24 cellular contexts compared by ENCODE assay signal in the genomic region with DNA sequence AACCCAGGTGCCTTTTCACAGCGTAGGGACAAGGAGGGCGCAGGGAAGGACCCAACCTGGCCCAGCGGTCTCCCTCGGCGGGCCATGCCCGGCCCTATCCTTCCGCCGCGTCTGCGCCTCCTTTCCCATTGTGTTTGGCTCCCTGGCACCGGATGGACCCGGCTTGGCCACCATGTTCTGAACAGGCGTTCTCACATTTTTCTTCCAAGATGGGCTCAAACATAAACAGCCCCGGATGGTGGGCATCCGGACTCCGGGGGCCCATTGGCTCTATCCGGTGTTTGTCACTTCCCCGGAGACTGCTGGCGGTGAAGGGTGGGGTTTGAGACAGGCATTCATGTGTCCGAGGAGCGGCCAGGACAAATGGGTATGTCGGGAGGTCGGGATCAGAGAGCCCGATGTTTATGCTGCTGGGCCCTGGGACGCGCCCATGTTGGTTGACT.
DNase-seq lines count a peak whose midpoint lies in the region; ATAC-seq and TF ChIP-seq lines count a peak whose summit lies in the region.
"Had no signal": no experiment of that assay in that cellular context is flagged by ENCODE, and none has a peak within 500 bp of the region (broad histone marks: within the 10 kb centered on the region; RNA-seq: fewer than 3 reads in every experiment).

No MANE protein-coding gene starts in this region.

- no peak for TF ChIP-seq POLR2A in upper lobe of left lung (IDR thresholded peaks at IDR 0.05)

- peaks cover 5% of the 10 kb centered on the region for H3K27me3 Mint-ChIP-seq in activated naive CD8-positive, alpha-beta T cell treated with anti-CD3 and anti-CD28 coated beads, Interleukin-2, amount 10 ng/mL, durations not matched to agents 7 days and 5 days
- peaks cover 6% of the 10 kb centered on the region for H3K27me3 Mint-ChIP-seq in activated naive CD8-positive, alpha-beta T cell treated with anti-CD3 and anti-CD28 coated beads, Interleukin-2, amount 50 U/mL, for 24 hours

- H3K4me3 Mint-ChIP-seq in activated naive CD8-positive, alpha-beta T cell treated with anti-CD3 and anti-CD28 coated beads, Interleukin-2, amount 10 ng/mL, durations not matched to agents 7 days and 5 days: no peak overlapping the region
- no peak overlapping the region for H3K4me3 Mint-ChIP-seq in activated naive CD8-positive, alpha-beta T cell treated with anti-CD3 and anti-CD28 coated beads, Interleukin-2, amount 50 U/mL, for 24 hours
- H3K4me3 Mint-ChIP-seq: CD8-positive, alpha-beta memory T cell had no signal

- 97% methylated on average over 26 of the region's 26 CpGs for WGBS in mesenchymal stem cell
- WGBS in upper lobe of left lung, 2 donors: 68 to 79% methylated on average over 25 to 26 of the region's 26 CpGs

- no peak overlapping the region for H2BK120ac ChIP-seq in mesenchymal stem cell (ENCODE audit: low read depth, low read length)

- peak; percentile 19 for DNase-seq in activated naive CD8-positive, alpha-beta T cell treated with anti-CD3 and anti-CD28 coated beads, Interleukin-2, amount 10 ng/mL, durations not matched to agents 7 days and 5 days
- DNase-seq in activated naive CD8-positive, alpha-beta T cell treated with anti-CD3 and anti-CD28 coated beads, Interleukin-2, amount 50 U/mL, for 24 hours: no peak
- DNase-seq in RWPE2 (ENCODE audit: low spot score) (peak; percentile 56), mesenchymal stem cell (no peak), upper lobe of left lung (peak in 1 of 2 donors; percentile 56), Ammon's horn (ENCODE audit: low spot score) (no peak), WERI-Rb-1 (no peak)
- DNase-seq: C1 segment of cervical spinal cord; Calu3; CD8-positive, alpha-beta memory T cell; DMS153; GF-D8; IMR-90; NCI-H1105; NCI-H146; NCI-H2029; NCI-H2227 treated with DMSO at 0.1 percent for 48 hours; NCI-H510A treated with DMSO at 0.1 percent for 48 hours; NCI-H774; NK-92 treated with Interleukin-12 subunit alpha and Interleukin-12 subunit beta, amount 100 ng/mL, for 24 hours had no signal

- no peak overlapping the region for H3K4me2 ChIP-seq in mesenchymal stem cell (ENCODE audit: low read length, poor library complexity, severe bottlenecking)
- H3K4me2 ChIP-seq: KMS-11 had no signal

- no peak overlapping the region for H2AFZ ChIP-seq in mesenchymal stem cell (ENCODE audit: low read depth, low read length)

- no peak overlapping the region for H3K27ac Mint-ChIP-seq in activated naive CD8-positive, alpha-beta T cell treated with anti-CD3 and anti-CD28 coated beads, Interleukin-2, amount 10 ng/mL, durations not matched to agents 7 days and 5 days
- H3K27ac Mint-ChIP-seq in activated naive CD8-positive, alpha-beta T cell treated with anti-CD3 and anti-CD28 coated beads, Interleukin-2, amount 50 U/mL, for 24 hours: no peak overlapping the region
- H3K27ac Mint-ChIP-seq: CD8-positive, alpha-beta memory T cell had no signal

- H3K4me3 ChIP-seq in RWPE2 (ENCODE audit: severe bottlenecking) (no peak overlapping the region), mesenchymal stem cell (ENCODE audit: insufficient read depth in 1 of 2, low read depth in 1 of 2, low read length in 2 of 2) (no peak overlapping the region), upper lobe of left lung (no peak overlapping the region), WERI-Rb-1 (ENCODE audit: low read depth, low read length) (no peak overlapping the region)
- H3K4me3 ChIP-seq: SJSA1 had no signal

- H3K79me1 ChIP-seq in mesenchymal stem cell (replicated peaks; ENCODE audit: low read length, poor library complexity, severe bottlenecking): no peaks in the 10 kb centered on the region

- H2BK5ac ChIP-seq in mesenchymal stem cell (ENCODE audit: low read depth, low read length, poor library complexity, severe bottlenecking): no peak overlapping the region

- peaks cover 16% of the 10 kb centered on the region for H3K4me1 Mint-ChIP-seq in activated naive CD8-positive, alpha-beta T cell treated with anti-CD3 and anti-CD28 coated beads, Interleukin-2, amount 10 ng/mL, durations not matched to agents 7 days and 5 days
- H3K4me1 Mint-ChIP-seq in activated naive CD8-positive, alpha-beta T cell treated with anti-CD3 and anti-CD28 coated beads, Interleukin-2, amount 50 U/mL, for 24 hours: peaks cover 8% of the 10 kb centered on the region
- H3K4me1 Mint-ChIP-seq: CD8-positive, alpha-beta memory T cell had no signal

- no peaks in the 10 kb centered on the region for H3K36me3 Mint-ChIP-seq in activated naive CD8-positive, alpha-beta T cell treated with anti-CD3 and anti-CD28 coated beads, Interleukin-2, amount 10 ng/mL, durations not matched to agents 7 days and 5 days
- H3K36me3 Mint-ChIP-seq in activated naive CD8-positive, alpha-beta T cell treated with anti-CD3 and anti-CD28 coated beads, Interleukin-2, amount 50 U/mL, for 24 hours (ENCODE audit: low read depth): no peaks in the 10 kb centered on the region
- H3K36me3 Mint-ChIP-seq: CD8-positive, alpha-beta memory T cell had no signal

- peak overlapping the region; percentile 62 for H2BK15ac ChIP-seq in mesenchymal stem cell (ENCODE audit: low read depth, poor library complexity, severe bottlenecking)

- H4K91ac ChIP-seq in mesenchymal stem cell (ENCODE audit: low read length): peak overlapping the region; percentile 72

- H3K27me3 ChIP-seq in RWPE2 (ENCODE audit: insufficient read depth, poor library complexity, severe bottlenecking) (peaks cover 21% of the 10 kb centered on the region), mesenchymal stem cell (ENCODE audit: control insufficient read depth in 1 of 2, insufficient read depth in 1 of 2, low read length in 2 of 2) (peaks cover 0 to 68% of the 10 kb centered on the region in 2 experiments), upper lobe of left lung (no peaks in the 10 kb centered on the region), WERI-Rb-1 (ENCODE audit: insufficient read depth, low read depth, severe bottlenecking) (no peaks in the 10 kb centered on the region)
- H3K27me3 ChIP-seq: SJSA1 had no signal

- no peak overlapping the region for H3K9ac ChIP-seq in mesenchymal stem cell (ENCODE audit: low read length)
- H3K9ac ChIP-seq: KMS-11 had no signal

- POLR2A ChIA-PET in activated naive CD8-positive, alpha-beta T cell treated with anti-CD3 and anti-CD28 coated beads, Interleukin-2, amount 10 ng/mL, durations not matched to agents 7 days and 5 days (lab: Charles Lee): no interaction called here

- peak in 2 of 4 donors; percentile 62 to 96 for TF ChIP-seq EP300 in upper lobe of left lung (IDR thresholded peaks at IDR 0.05)

- H3K4me1 ChIP-seq in RWPE2 (ENCODE audit: insufficient read depth, poor library complexity, severe bottlenecking): no peaks in the 10 kb centered on the region
- H3K4me1 ChIP-seq in mesenchymal stem cell (ENCODE audit: control insufficient read depth, insufficient read depth, low read depth, low read length): no peaks in the 10 kb centered on the region
- H3K4me1 ChIP-seq in upper lobe of left lung: peaks cover 8 to 28% (median 22%) of the 10 kb centered on the region in 4 donors

- no peak overlapping the region for H2AK5ac ChIP-seq in mesenchymal stem cell (ENCODE audit: low read length, severe bottlenecking)

- H3K4ac ChIP-seq in mesenchymal stem cell (ENCODE audit: low read depth in 1 of 2, low read length in 2 of 2): no peak overlapping the region

- TF ChIP-seq CTCF in RWPE2 (IDR thresholded peaks at IDR 0.05; ENCODE audit: poor library complexity, severe bottlenecking): no peak
- TF ChIP-seq CTCF in upper lobe of left lung (IDR thresholded peaks at IDR 0.05): no peak
- TF ChIP-seq CTCF in WERI-Rb-1 (IDR thresholded peaks at IDR 0.05; ENCODE audit: low read depth, low read length): no peak

- H2BK12ac ChIP-seq in mesenchymal stem cell (ENCODE audit: low read length in 2 of 2): peak overlapping the region in 1 of 2 experiments; percentile 24

- peak overlapping the region in 1 of 2 experiments; percentile 5 for H3K18ac ChIP-seq in mesenchymal stem cell (ENCODE audit: low read depth in 1 of 2, low read length in 2 of 2)

- H3K23ac ChIP-seq in mesenchymal stem cell (ENCODE audit: low read length in 2 of 2): no peak overlapping the region

- no peak overlapping the region for H3K14ac ChIP-seq in mesenchymal stem cell (ENCODE audit: low read length in 2 of 2)

- H3K36me3 ChIP-seq in RWPE2 (ENCODE audit: low read depth) (no peaks in the 10 kb centered on the region), mesenchymal stem cell (ENCODE audit: control insufficient read depth in 1 of 2, insufficient read depth in 2 of 2, low read depth in 1 of 2, low read length in 2 of 2) (no peaks in the 10 kb centered on the region), upper lobe of left lung (no peaks in the 10 kb centered on the region), WERI-Rb-1 (no peaks in the 10 kb centered on the region)
- H3K36me3 ChIP-seq: SJSA1 had no signal

- ATAC-seq in activated naive CD8-positive, alpha-beta T cell treated with anti-CD3 and anti-CD28 coated beads, Interleukin-2, amount 10 ng/mL, durations not matched to agents 7 days and 5 days (ENCODE audit: low read depth): no peak
- no peak for ATAC-seq in activated naive CD8-positive, alpha-beta T cell treated with anti-CD3 and anti-CD28 coated beads, Interleukin-2, amount 50 U/mL, for 24 hours
- no peak for ATAC-seq in RWPE2 (ENCODE audit: low read depth)
- ATAC-seq in upper lobe of left lung (ENCODE audit: low FRiP score in 2 of 2): peak in 1 of 2 donors; percentile 34
- ATAC-seq in HG03095 (IDR thresholded peaks at IDR 0.05; ENCODE audit: unreplicated experiment): no peak
- ATAC-seq: HCT116 had no signal

- H3K27ac ChIP-seq in RWPE2 (ENCODE audit: poor library complexity, severe bottlenecking): no peak overlapping the region
- no peak overlapping the region for H3K27ac ChIP-seq in mesenchymal stem cell (ENCODE audit: low read length, poor library complexity, severe bottlenecking)
- peak overlapping the region; percentile 74 to 85 (median 81) for H3K27ac ChIP-seq in upper lobe of left lung
- H3K27ac ChIP-seq in WERI-Rb-1: no peak overlapping the region
- H3K27ac ChIP-seq: KMS-11, SJSA1 had no signal

- H3K9me3 Mint-ChIP-seq in activated naive CD8-positive, alpha-beta T cell treated with anti-CD3 and anti-CD28 coated beads, Interleukin-2, amount 10 ng/mL, durations not matched to agents 7 days and 5 days: no peaks in the 10 kb centered on the region
- no peaks in the 10 kb centered on the region for H3K9me3 Mint-ChIP-seq in activated naive CD8-positive, alpha-beta T cell treated with anti-CD3 and anti-CD28 coated beads, Interleukin-2, amount 50 U/mL, for 24 hours
- H3K9me3 Mint-ChIP-seq: CD8-positive, alpha-beta memory T cell had no signal

- H3K9me3 ChIP-seq in RWPE2 (ENCODE audit: severe bottlenecking): no peaks in the 10 kb centered on the region
- no peaks in the 10 kb centered on the region for H3K9me3 ChIP-seq in mesenchymal stem cell (ENCODE audit: control insufficient read depth, low read length)
- no peaks in the 10 kb centered on the region for H3K9me3 ChIP-seq in upper lobe of left lung
- H3K9me3 ChIP-seq in WERI-Rb-1 (ENCODE audit: severe bottlenecking): no peaks in the 10 kb centered on the region
- H3K9me3 ChIP-seq: SJSA1 had no signal

- no peak overlapping the region for H4K8ac ChIP-seq in mesenchymal stem cell (ENCODE audit: low read length)

Comparison
In these comparisons a context has a peak if more than half of its experiments do, and no peak if none do; other contexts are left out.
1. DNase-seq: peak in activated naive CD8-positive, alpha-beta T cell treated with anti-CD3 and anti-CD28 coated beads, Interleukin-2, amount 10 ng/mL, durations not matched to agents 7 days and 5 days (single experiment) and RWPE2 (single experiment); none in activated naive CD8-positive, alpha-beta T cell treated with anti-CD3 and anti-CD28 coated beads, Interleukin-2, amount 50 U/mL, for 24 hours (single experiment), mesenchymal stem cell (single experiment), Ammon's horn (single experiment) and WERI-Rb-1 (single experiment).
2. H3K27ac ChIP-seq: peak in upper lobe of left lung (4 of 4); none in RWPE2 (single experiment), mesenchymal stem cell (single experiment) and WERI-Rb-1 (single experiment).